10 cellular contexts compared by ENCODE assay signal in genomic region chr9:35517136-35517535, GRCh38. TPM values are rescaled to one million over a fixed set of nuclear protein-coding genes. Genes with fewer than 3 reads are reported as not detected.
DNase-seq lines count a peak whose midpoint lies in the region; ATAC-seq and TF ChIP-seq lines count a peak whose summit lies in the region.
"Had no signal": no experiment of that assay in that cellular context is flagged by ENCODE, and none has a peak within 500 bp of the region (broad histone marks: within the 10 kb centered on the region; RNA-seq: fewer than 3 reads in every experiment).

No MANE protein-coding gene starts in this region.

- H3K27ac Mint-ChIP-seq in activated CD8-positive, alpha-beta T cell treated with anti-CD3 and anti-CD28 coated beads, Interleukin-2, amount 10 ng/mL, durations not matched to agents 7 days and 5 days = no peak overlapping the region
- H3K27ac Mint-ChIP-seq: activated naive CD8-positive, alpha-beta T cell had no signal

- POLR2A ChIA-PET in activated CD8-positive, alpha-beta T cell treated with anti-CD3 and anti-CD28 coated beads, Interleukin-2, amount 10 ng/mL, durations not matched to agents 7 days and 5 days (lab: Charles Lee) = interaction anchor here (0.6 kb wide), 1 partner anchor 327 kb away, joined by 4 read pairs; no protein-coding TSS in a partner anchor

- H3K4me1 Mint-ChIP-seq in activated CD8-positive, alpha-beta T cell treated with anti-CD3 and anti-CD28 coated beads, Interleukin-2, amount 10 ng/mL, durations not matched to agents 7 days and 5 days (ENCODE audit: low read depth) = no peaks in the 10 kb centered on the region
- H3K4me1 Mint-ChIP-seq: CD4-positive, alpha-beta memory T cell had no signal

- DNase-seq in SW480 (ENCODE audit: low spot score) (peak; percentile 64), globus pallidus (ENCODE audit: low spot score) (peak; percentile 97), pons (ENCODE audit: low spot score) (peak; percentile 99), NOMO-1 (lab: John Stamatoyannopoulos, UW; ENCODE audit: unreplicated experiment in 2 of 2) (no peak)
- no peak for DNase-seq in activated CD8-positive, alpha-beta T cell treated with anti-CD3 and anti-CD28 coated beads, Interleukin-2, amount 10 ng/mL, durations not matched to agents 7 days and 5 days
- no peak for DNase-seq in activated naive CD4-positive, alpha-beta T cell treated with Interleukin-2 at 50 U/mL for 16 hours
- no peak for DNase-seq in stimulated activated CD4-positive, alpha-beta T cell treated with anti-CD3 and anti-CD28 coated beads, Interleukin-4, amount 100 ng/mL, for 4 hours
- DNase-seq: CD4-positive, alpha-beta memory T cell had no signal

- peaks cover 2% of the 10 kb centered on the region for H3K27me3 Mint-ChIP-seq in activated CD8-positive, alpha-beta T cell treated with anti-CD3 and anti-CD28 coated beads, Interleukin-2, amount 10 ng/mL, durations not matched to agents 7 days and 5 days (ENCODE audit: low read depth)
- H3K27me3 Mint-ChIP-seq: activated naive CD8-positive, alpha-beta T cell had no signal

- H3K4me3 Mint-ChIP-seq in activated CD8-positive, alpha-beta T cell treated with anti-CD3 and anti-CD28 coated beads, Interleukin-2, amount 10 ng/mL, durations not matched to agents 7 days and 5 days = no peak overlapping the region
- H3K4me3 Mint-ChIP-seq: activated naive CD8-positive, alpha-beta T cell; CD4-positive, alpha-beta memory T cell had no signal

- no peak for TF ChIP-seq CTCF in C4-2B (conservative IDR thresholded peaks at IDR 0.05)

- no peak for ATAC-seq in activated CD8-positive, alpha-beta T cell treated with anti-CD3 and anti-CD28 coated beads, Interleukin-2, amount 10 ng/mL, durations not matched to agents 7 days and 5 days

- no peaks in the 10 kb centered on the region for H3K9me3 Mint-ChIP-seq in activated CD8-positive, alpha-beta T cell treated with anti-CD3 and anti-CD28 coated beads, Interleukin-2, amount 10 ng/mL, durations not matched to agents 7 days and 5 days (ENCODE audit: insufficient read depth)
- H3K9me3 Mint-ChIP-seq: CD4-positive, alpha-beta memory T cell had no signal

- no peaks in the 10 kb centered on the region for H3K36me3 Mint-ChIP-seq in activated CD8-positive, alpha-beta T cell treated with anti-CD3 and anti-CD28 coated beads, Interleukin-2, amount 10 ng/mL, durations not matched to agents 7 days and 5 days (ENCODE audit: low read depth)
- H3K36me3 Mint-ChIP-seq: activated naive CD8-positive, alpha-beta T cell; CD4-positive, alpha-beta memory T cell had no signal

- CTCF ChIA-PET in activated CD8-positive, alpha-beta T cell treated with anti-CD3 and anti-CD28 coated beads, Interleukin-2, amount 10 ng/mL, durations not matched to agents 7 days and 5 days (lab: Charles Lee) = interaction anchor here (2.0 kb wide), 1 partner anchor 37 kb away, joined by 8 read pairs; no protein-coding TSS in a partner anchor

- peak overlapping the region; percentile 41; the same call in 1 of the 2 replicates for H3K27ac ChIP-seq in C4-2B

RNA-seq across cellular contexts. Expression of gene RUSC2, which starts 27.2 kb away (rescaled TPM):
- 1 to 10 TPM; 1.9 to 2.3 TPM for total RNA-seq in activated CD8-positive, alpha-beta T cell treated with anti-CD3 and anti-CD28 coated beads, Interleukin-2, amount 10 ng/mL, durations not matched to agents 7 days and 5 days

Comparison
In these comparisons a context has a peak if more than half of its experiments do, and no peak if none do; other contexts are left out.
1. DNase-seq: peak in SW480 (single experiment), globus pallidus (single experiment) and pons (single experiment); none in activated CD8-positive, alpha-beta T cell treated with anti-CD3 and anti-CD28 coated beads, Interleukin-2, amount 10 ng/mL, durations not matched to agents 7 days and 5 days (single experiment), NOMO-1 (0 of 2), activated naive CD4-positive, alpha-beta T cell treated with Interleukin-2 at 50 U/mL for 16 hours (single experiment) and stimulated activated CD4-positive, alpha-beta T cell treated with anti-CD3 and anti-CD28 coated beads, Interleukin-4, amount 100 ng/mL, for 4 hours (0 of 2).